ENCODE assay signal across 13 cellular contexts in genomic region chr18:28357785-28358401, GRCh38.
A peak's percentile ranks its signal among the peaks of the same experiment; 100 is the strongest.
DNase-seq lines count a peak whose midpoint lies in the region; ATAC-seq, FAIRE-seq and TF ChIP-seq lines count a peak whose summit lies in the region.
"Had no signal": no experiment of that assay in that cellular context is flagged by ENCODE, and none has a peak within 500 bp of the region (broad histone marks: within the 10 kb centered on the region; RNA-seq: fewer than 3 reads in every experiment).

No MANE protein-coding gene starts in this region.

- H3K79me2 ChIP-seq in HepG2 (ENCODE audit: insufficient read depth, low read length) = no peaks in the 10 kb centered on the region

- no peaks in the 10 kb centered on the region for H3K27me3 ChIP-seq in HepG2 (ENCODE audit: control insufficient read depth in 1 of 2, insufficient read depth in 2 of 2, low read length in 2 of 2)

- FAIRE-seq in HepG2 (lab: Jason Lieb, UNC) = peak; percentile 85

- no peak for TF ChIP-seq EP300 in HepG2 (IDR thresholded peaks at IDR 0.05; ENCODE audit: low read depth in 2 of 2, low read length in 2 of 2)
- TF ChIP-seq EP300 in HepG2 (CRISPR knock-in tag; IDR thresholded peaks at IDR 0.05; ENCODE audit: borderline replicate concordance) = no peak

- intact Hi-C loops in HepG2 (cut with micrococcal nuclease; ENCODE audit: unreplicated experiment) = no loop called here

- no peak overlapping the region for H3K4me3 ChIP-seq in Jurkat, Clone E6-1 (ENCODE audit: low read length)
- H3K4me3 ChIP-seq in astrocyte of the cerebellum (ENCODE audit: low read depth, low read length) (no peak overlapping the region), HepG2 (replicated peaks in 1 of 3; ENCODE audit: insufficient read depth in 1 of 3, low read depth in 2 of 3, low read length in 3 of 3) (no peak overlapping the region)

- POLR2A ChIA-PET in HepG2 (lab: Yijun Ruan, JAX) = no interaction called here

- no TSS peak for BruUV-seq in HepG2 (replicated peaks; lab: Mats Ljungman, UMichigan)

- TF ChIP-seq CTCF in astrocyte of the cerebellum (IDR thresholded peaks at IDR 0.05; ENCODE audit: low read depth, low read length, missing control alignments) (peak; percentile 11), HepG2 (CRISPR knock-in tag; IDR thresholded peaks at IDR 0.05) (peak; percentile 37)

- no peaks in the 10 kb centered on the region for H3K4me1 ChIP-seq in HepG2 (ENCODE audit: insufficient read depth, low read length)

- no peak for TF ChIP-seq POLR2A in HepG2 (IDR thresholded peaks at IDR 0.05; ENCODE audit: insufficient read depth in 1 of 2, low read depth in 2 of 2, low read length in 2 of 2)

- no peaks in the 10 kb centered on the region for H3K36me3 ChIP-seq in HepG2 (replicated peaks in 1 of 2; ENCODE audit: control insufficient read depth in 1 of 2, insufficient read depth in 2 of 2, low read length in 2 of 2)

- H3K4me1 Mint-ChIP-seq in natural killer cell treated with Interleukin-12 subunit alpha and Interleukin-12 subunit beta and Interleukin-15 and Interleukin-18, amount 100 ng/mL, for 72 hours (ENCODE audit: low read depth in 2 of 2) = no peaks in the 10 kb centered on the region
- H3K4me1 Mint-ChIP-seq: activated naive CD8-positive, alpha-beta T cell treated with anti-CD3 and anti-CD28 coated beads for 36 hours; stimulated activated effector memory CD8-positive, alpha-beta T cell treated with anti-CD3 and anti-CD28 coated beads, Interleukin-12 subunit alpha, Interleukin-12 subunit beta, amount 100 ng/mL, for 72 hours had no signal

- no peaks in the 10 kb centered on the region for H4K20me1 ChIP-seq in HepG2 (ENCODE audit: insufficient read depth, low read length)

- H2AFZ ChIP-seq in HepG2 (ENCODE audit: low read length) = no peak overlapping the region

- DNase-seq in ELR (ENCODE audit: low read depth) (peak; percentile 38), astrocyte of the cerebellum (ENCODE audit: low read depth) (no peak), HepG2 (ENCODE audit: low spot score) (peak; percentile 38), activated T-cell treated with anti-CD3 and anti-CD28 coated beads for 4 hours (no peak), COR-L47 (lab: John Stamatoyannopoulos, UW) (no peak)
- DNase-seq in Jurkat, Clone E6-1 (ENCODE audit: low read depth, low spot score) = peak; percentile 4
- no peak for DNase-seq in natural killer cell treated with Interleukin-12 subunit alpha and Interleukin-12 subunit beta and Interleukin-15 and Interleukin-18, amount 100 ng/mL, for 72 hours (ENCODE audit: low spot score)
- no peak for DNase-seq in activated CD4-positive, alpha-beta T cell treated with anti-CD3 and anti-CD28 coated beads for 1 hour
- DNase-seq: activated CD8-positive, alpha-beta T cell treated with anti-CD3 and anti-CD28 coated beads, Interleukin-2, amount 10 ng/mL, durations not matched to agents 7 days and 5 days; activated naive CD8-positive, alpha-beta T cell treated with anti-CD3 and anti-CD28 coated beads for 36 hours; effector CD8-positive, alpha-beta T cell; NCI-H2171 had no signal

- CTCF ChIA-PET in HepG2 (lab: Yijun Ruan, JAX; ENCODE audit: low intra/inter-chr PET ratio, low total read pairs) = no interaction called here

- no peak overlapping the region for H3K27ac ChIP-seq in HepG2 (ENCODE audit: extremely low read length, insufficient read depth, low read length)

- H3K36me3 Mint-ChIP-seq in natural killer cell treated with Interleukin-12 subunit alpha and Interleukin-12 subunit beta and Interleukin-15 and Interleukin-18, amount 100 ng/mL, for 72 hours = no peaks in the 10 kb centered on the region
- H3K36me3 Mint-ChIP-seq: activated naive CD8-positive, alpha-beta T cell treated with anti-CD3 and anti-CD28 coated beads for 36 hours; stimulated activated effector memory CD8-positive, alpha-beta T cell treated with anti-CD3 and anti-CD28 coated beads, Interleukin-12 subunit alpha, Interleukin-12 subunit beta, amount 100 ng/mL, for 72 hours had no signal

- 5% methylated on average over 5 of the region's 6 CpGs for WGBS in HepG2 (ENCODE audit: low lambda C conversion rate)

- H3K27ac Mint-ChIP-seq in natural killer cell treated with Interleukin-12 subunit alpha and Interleukin-12 subunit beta and Interleukin-15 and Interleukin-18, amount 100 ng/mL, for 72 hours = no peak overlapping the region
- H3K27ac Mint-ChIP-seq: activated CD8-positive, alpha-beta T cell treated with anti-CD3 and anti-CD28 coated beads, Interleukin-2, amount 10 ng/mL, durations not matched to agents 7 days and 5 days; activated naive CD8-positive, alpha-beta T cell treated with anti-CD3 and anti-CD28 coated beads for 36 hours; stimulated activated effector memory CD8-positive, alpha-beta T cell treated with anti-CD3 and anti-CD28 coated beads, Interleukin-12 subunit alpha, Interleukin-12 subunit beta, amount 100 ng/mL, for 72 hours had no signal

- peaks cover 4% of the 10 kb centered on the region for H3K9me3 Mint-ChIP-seq in natural killer cell treated with Interleukin-12 subunit alpha and Interleukin-12 subunit beta and Interleukin-15 and Interleukin-18, amount 100 ng/mL, for 72 hours

- peak; percentile 98 for ATAC-seq in HepG2
- ATAC-seq in natural killer cell treated with Interleukin-12 subunit alpha and Interleukin-12 subunit beta and Interleukin-15 and Interleukin-18, amount 100 ng/mL, for 72 hours = no peak
- ATAC-seq: activated CD8-positive, alpha-beta T cell treated with anti-CD3 and anti-CD28 coated beads, Interleukin-2, amount 10 ng/mL, durations not matched to agents 7 days and 5 days; stimulated activated effector memory CD8-positive, alpha-beta T cell treated with anti-CD3 and anti-CD28 coated beads, Interleukin-12 subunit alpha, Interleukin-12 subunit beta, amount 100 ng/mL, for 72 hours had no signal

- in situ Hi-C loops in astrocyte of the cerebellum (cut with HindIII; ENCODE audit: low sequenced_read_pairs) = no loop called here
- in situ Hi-C loops in HepG2 (cut with HindIII; ENCODE audit: extremely low pct_ligation_motif_present, low pct_unique_long_range_greater_than_20kb) = no loop called here

- no peaks in the 10 kb centered on the region for H3K9me3 ChIP-seq in HepG2 (ENCODE audit: low read length)

- no peak overlapping the region for H3K4me3 Mint-ChIP-seq in natural killer cell treated with Interleukin-12 subunit alpha and Interleukin-12 subunit beta and Interleukin-15 and Interleukin-18, amount 100 ng/mL, for 72 hours
- H3K4me3 Mint-ChIP-seq: activated CD8-positive, alpha-beta T cell treated with anti-CD3 and anti-CD28 coated beads, Interleukin-2, amount 10 ng/mL, durations not matched to agents 7 days and 5 days; activated naive CD8-positive, alpha-beta T cell treated with anti-CD3 and anti-CD28 coated beads for 36 hours; stimulated activated effector memory CD8-positive, alpha-beta T cell treated with anti-CD3 and anti-CD28 coated beads, Interleukin-12 subunit alpha, Interleukin-12 subunit beta, amount 100 ng/mL, for 72 hours had no signal

- no peaks in the 10 kb centered on the region for H3K27me3 Mint-ChIP-seq in natural killer cell treated with Interleukin-12 subunit alpha and Interleukin-12 subunit beta and Interleukin-15 and Interleukin-18, amount 100 ng/mL, for 72 hours
- H3K27me3 Mint-ChIP-seq: activated naive CD8-positive, alpha-beta T cell treated with anti-CD3 and anti-CD28 coated beads for 36 hours had no signal

- no peak overlapping the region for H3K9ac ChIP-seq in HepG2 (ENCODE audit: insufficient read depth, low read depth, low read length)

- no peak for TF ChIP-seq RAD21 in HepG2 (CRISPR knock-in tag; IDR thresholded peaks at IDR 0.05)

- H3K4me2 ChIP-seq in HepG2 (ENCODE audit: low read depth, low read length) = no peak overlapping the region

TF ChIP-seq in HepG2, 621 proteins besides CTCF, POLR2A, EP300 and RAD21:
- TF ChIP-seq STAG1 (CRISPR knock-in tag; IDR thresholded peaks at IDR 0.05) (0 out of 2 replicates have a peak, but pooled peaks have one; percentile 21), HOXA5 (CRISPR knock-in tag; IDR thresholded peaks at IDR 0.05) (no peak)

Comparison
In these comparisons a context has a peak if more than half of its experiments do, and no peak if none do; other contexts are left out.
1. DNase-seq: peak in ELR (single experiment), Jurkat, Clone E6-1 (single experiment) and HepG2 (single experiment); none in astrocyte of the cerebellum (single experiment), activated T-cell treated with anti-CD3 and anti-CD28 coated beads for 4 hours (single experiment), COR-L47 (single experiment), natural killer cell treated with Interleukin-12 subunit alpha and Interleukin-12 subunit beta and Interleukin-15 and Interleukin-18, amount 100 ng/mL, for 72 hours (single experiment) and activated CD4-positive, alpha-beta T cell treated with anti-CD3 and anti-CD28 coated beads for 1 hour (single experiment).